ENCODE assay signal across 28 cellular contexts in genomic region chr3:132124096-132124495, GRCh38.
"Had no signal": no experiment of that assay in that cellular context is flagged by ENCODE, and none has a peak within 500 bp of the region (broad histone marks: within the 10 kb centered on the region; RNA-seq: fewer than 3 reads in every experiment).

No MANE protein-coding gene starts in this region.

- H3K4me3 ChIP-seq: neural progenitor cell, ovary, psoas muscle, skin epidermis, smooth muscle cell, spleen, suprapubic skin, testis, tibial artery, transverse colon, upper lobe of right lung, uterus had no signal

- H3K4me1 ChIP-seq: neural progenitor cell, parathyroid adenoma, psoas muscle, spleen, suprapubic skin, testis, tibial artery, transverse colon, upper lobe of right lung, uterus had no signal

- H3K9me3 ChIP-seq: ovary, psoas muscle, suprapubic skin, testis, tibial artery, transverse colon, upper lobe of right lung, uterus had no signal

- DNase-seq: natural killer cell; occipital lobe; ovary; posterior cingulate gyrus; psoas muscle; right cardiac atrium; spleen; stimulated activated CD4-positive, alpha-beta T cell treated with anti-CD3 and anti-CD28 coated beads, Interleukin-12 subunit alpha, Interleukin-12 subunit beta, amount 100 ng/mL, for 4 hours; stimulated activated CD4-positive, alpha-beta T cell treated with anti-CD3 and anti-CD28 coated beads, Interleukin-1b, Interleukin-23, amount 100 ng/mL, for 48 hours; stimulated activated CD4-positive, alpha-beta T cell treated with anti-CD3 and anti-CD28 coated beads, Interleukin-4, amount 100 ng/mL, for 1 hour; stimulated activated CD4-positive, alpha-beta T cell treated with anti-CD3 and anti-CD28 coated beads, Interleukin-4, amount 100 ng/mL, for 4 hours; stimulated activated CD8-positive, alpha-beta memory T cell treated with anti-CD3 and anti-CD28 coated beads, Interleukin-4, amount 100 ng/mL, for 48 hours; stimulated activated naive CD4-positive, alpha-beta T cell; stimulated activated naive CD8-positive, alpha-beta T cell treated with anti-CD3 and anti-CD28 coated beads, Interleukin-15, amount 100 ng/mL, for 72 hours; stimulated activated naive CD8-positive, alpha-beta T cell treated with anti-CD3 and anti-CD28 coated beads, Interleukin-15, Interleukin-2, amounts not matched to agents 100 U/mL and 50 U/mL, for 24 hours; substantia nigra; testis; tibial artery; transverse colon; upper lobe of right lung; uterus had no signal

- H3K27me3 ChIP-seq: neural progenitor cell, ovary, spleen, suprapubic skin, testis, tibial artery, transverse colon, upper lobe of right lung, uterus had no signal

- H3K4me2 ChIP-seq: neural progenitor cell, smooth muscle cell had no signal

- H2AFZ ChIP-seq: neural progenitor cell, parathyroid adenoma had no signal

- H3K36me3 ChIP-seq: neural progenitor cell, ovary, spleen, suprapubic skin, tibial artery, transverse colon, upper lobe of right lung, uterus had no signal

- H3K9ac ChIP-seq: neural progenitor cell, parathyroid adenoma had no signal

- H3K27ac ChIP-seq: neural progenitor cell, ovary, parathyroid adenoma, psoas muscle, skin epidermis, spleen, suprapubic skin, testis, tibial artery, transverse colon, upper lobe of right lung, uterus had no signal

- ATAC-seq: natural killer cell; psoas muscle; right cardiac atrium; sciatic nerve; stimulated activated memory B cell treated with anti-CD40 and anti-IgM and Interleukin-4, amounts not matched to agents 10 μg/mL and 1 μg/mL and 100 μg/mL, for 72 hours; stimulated activated naive CD8-positive, alpha-beta T cell treated with anti-CD3 and anti-CD28 coated beads, Interleukin-15, amount 100 ng/mL, for 72 hours; stimulated activated naive CD8-positive, alpha-beta T cell treated with anti-CD3 and anti-CD28 coated beads, Interleukin-15, Interleukin-2, amounts not matched to agents 100 U/mL and 50 U/mL, for 24 hours; upper lobe of right lung had no signal
